In genomic region chr17:77376795-77377751, GRCh38 we compare ENCODE assay signal across 8 cellular contexts.
DNase-seq lines count a peak whose midpoint lies in the region; ATAC-seq, FAIRE-seq and TF ChIP-seq lines count a peak whose summit lies in the region.

No MANE protein-coding gene starts in this region.

- no peak for ATAC-seq in activated T-cell treated with anti-CD3 and anti-CD28 coated beads, Interleukin-2, amount 50 U/mL, for 72 hours (replicated peaks in 1 of 2)
- ATAC-seq in GM12878 (no peak), lower lobe of right lung (peak; percentile 0 to 34), upper lobe of right lung (peak; percentile 2), GM19463 (IDR thresholded peaks at IDR 0.05; ENCODE audit: unreplicated experiment) (no peak)

- peaks cover 77% of the 10 kb centered on the region for H3K4me1 Mint-ChIP-seq in activated T-cell treated with anti-CD3 and anti-CD28 coated beads, Interleukin-2, amount 50 U/mL, for 72 hours (ENCODE audit: low read depth)

- RAD21 ChIA-PET in GM12878 (lab: Charles Lee; ENCODE audit: unreplicated experiment) = interaction anchor here (1.3 to 1.4 kb wide), 2 partner anchors 46 to 64 kb away, joined by 4 read pairs; no protein-coding TSS in a partner anchor

- SMC1A ChIA-PET in GM12878 (lab: Charles Lee; ENCODE audit: uncharacterized antibody, unreplicated experiment) = interaction anchor here (1.2 kb wide), 1 partner anchor 12 kb away, joined by 4 read pairs; no protein-coding TSS in a partner anchor

- CTCF ChIA-PET in GM12878 (lab: Yijun Ruan, JAX) = interaction anchor here (1.3 to 3.7 kb wide), 2 partner anchors 23 to 53 kb away, joined by 4 to 15 read pairs; no protein-coding TSS in a partner anchor

- no peak for TF ChIP-seq EP300 in GM12878 (IDR thresholded peaks at IDR 0.05; ENCODE audit: borderline replicate concordance in 1 of 2, control insufficient read depth in 1 of 2, low read depth in 2 of 2, low read length in 2 of 2)

- H3K27ac ChIP-seq in GM12878 (ENCODE audit: control insufficient read depth, insufficient read depth) (no peak overlapping the region), lower lobe of right lung (peak overlapping the region; percentile 83), upper lobe of right lung (peak overlapping the region; percentile 91)

- H3K79me2 ChIP-seq in GM12878 (ENCODE audit: control insufficient read depth, insufficient read depth, low read length) = peaks cover 46% of the 10 kb centered on the region

- H3K4me1 ChIP-seq in GM12878 (ENCODE audit: control insufficient read depth, insufficient read depth, low read length) (peaks cover 29% of the 10 kb centered on the region), lower lobe of right lung (peaks cover 86% of the 10 kb centered on the region), upper lobe of right lung (peaks cover 85% of the 10 kb centered on the region)

- H4K20me1 ChIP-seq in GM12878 (ENCODE audit: control insufficient read depth, insufficient read depth) = peaks cover 10% of the 10 kb centered on the region

- intact Hi-C loops in GM12878 (cut with micrococcal nuclease; ENCODE audit: unreplicated experiment) (no loop called here), lower lobe of right lung (cut with DNase I) (no loop called here), upper lobe of right lung (cut with DNase I) (no loop called here)

- WGBS in GM12878 (ENCODE audit: insufficient coverage, insufficient replicate concordance, low lambda C conversion rate, missing lambda C conversion rate) = 88% methylated on average over 33 of the region's 33 CpGs

- H3K4me3 Mint-ChIP-seq in activated T-cell treated with anti-CD3 and anti-CD28 coated beads, Interleukin-2, amount 50 U/mL, for 72 hours = peak overlapping the region; percentile 93 to 96

- no peaks in the 10 kb centered on the region for H3K9me3 Mint-ChIP-seq in activated T-cell treated with anti-CD3 and anti-CD28 coated beads, Interleukin-2, amount 50 U/mL, for 72 hours

- no peak for TF ChIP-seq CTCF in GM12878 (IDR thresholded peaks at IDR 0.05 in 2 of 3, conservative IDR thresholded peaks at IDR 0.05 in 1 of 3; ENCODE audit: control insufficient read depth in 2 of 3, extremely low read depth in 1 of 3, insufficient read depth in 1 of 3, low read depth in 3 of 3, low read length in 3 of 3)
- no peak for TF ChIP-seq CTCF in lower lobe of right lung (IDR thresholded peaks at IDR 0.05)
- no peak for TF ChIP-seq CTCF in upper lobe of right lung (IDR thresholded peaks at IDR 0.05)

- no peak overlapping the region for H2AFZ ChIP-seq in GM12878 (ENCODE audit: control insufficient read depth, low read depth, low read length)

- no peak overlapping the region for H3K27ac Mint-ChIP-seq in activated T-cell treated with anti-CD3 and anti-CD28 coated beads, Interleukin-2, amount 50 U/mL, for 72 hours

- H3K4me3 ChIP-seq in GM12878 (no peak overlapping the region), lower lobe of right lung (peak overlapping the region; percentile 78), upper lobe of right lung (peak overlapping the region; percentile 87)

- no peak for TF ChIP-seq POLR2A in GM12878 (IDR thresholded peaks at IDR 0.05; ENCODE audit: low read depth, low read length)

- POLR2A ChIA-PET in GM12878 (lab: Charles Lee) = no interaction called here

- DNase-seq in activated T-cell treated with anti-CD3 and anti-CD28 coated beads, Interleukin-2, amount 50 U/mL, for 72 hours = no peak
- DNase-seq in activated T-cell treated with anti-CD3 and anti-CD28 coated beads for 4 hours = no peak
- DNase-seq in GM12878 (ENCODE audit: low read depth, low spot score) = no peak
- no peak for DNase-seq in lower lobe of right lung
- DNase-seq in upper lobe of right lung = peak; percentile 75
- DNase-seq in islet precursor cell = no peak
- no peak for DNase-seq in OCI-M1 (lab: John Stamatoyannopoulos, UW)

- in situ Hi-C loops in GM12878 (cut with MboI) = no loop called here

- FAIRE-seq in GM12878 (lab: Jason Lieb, UNC) = no peak

- no peaks in the 10 kb centered on the region for H3K27me3 Mint-ChIP-seq in activated T-cell treated with anti-CD3 and anti-CD28 coated beads, Interleukin-2, amount 50 U/mL, for 72 hours (ENCODE audit: low read depth)

- no peak for TF ChIP-seq RAD21 in GM12878 (IDR thresholded peaks at IDR 0.05; ENCODE audit: insufficient read depth, low read depth, low read length)

- peak overlapping the region; percentile 74; the same call in 1 of the 2 replicates for H3K4me2 ChIP-seq in GM12878 (ENCODE audit: control insufficient read depth, insufficient read depth)

- H3K36me3 Mint-ChIP-seq in activated T-cell treated with anti-CD3 and anti-CD28 coated beads, Interleukin-2, amount 50 U/mL, for 72 hours (ENCODE audit: insufficient read depth in 2 of 2) = peaks cover 0 to 7% of the 10 kb centered on the region in 2 donors

- H3K9me3 ChIP-seq in GM12878 (replicated peaks; ENCODE audit: control insufficient read depth, insufficient read depth, low read length) (no peaks in the 10 kb centered on the region), lower lobe of right lung (no peaks in the 10 kb centered on the region), upper lobe of right lung (no peaks in the 10 kb centered on the region)

- H3K9ac ChIP-seq in GM12878 (ENCODE audit: control insufficient read depth, insufficient read depth, low read length) = no peak overlapping the region

- BruUV-seq in GM12878 (replicated peaks; lab: Mats Ljungman, UMichigan) = no TSS peak

- H3K27me3 ChIP-seq in GM12878 (replicated peaks in 1 of 2; ENCODE audit: control insufficient read depth in 2 of 2, insufficient read depth in 2 of 2, low read length in 1 of 2) = no peaks in the 10 kb centered on the region
- no peaks in the 10 kb centered on the region for H3K27me3 ChIP-seq in lower lobe of right lung (ENCODE audit: low read depth)
- H3K27me3 ChIP-seq in upper lobe of right lung = no peaks in the 10 kb centered on the region

- H3K36me3 ChIP-seq in GM12878 (ENCODE audit: control insufficient read depth in 2 of 2, insufficient read depth in 2 of 2, low read length in 1 of 2) (peaks cover 0 to 3% of the 10 kb centered on the region in 2 experiments; a peak in 2 of 4 replicates), lower lobe of right lung (no peaks in the 10 kb centered on the region), upper lobe of right lung (no peaks in the 10 kb centered on the region)

TF ChIP-seq in GM12878, 131 proteins besides CTCF, POLR2A, EP300 and RAD21:
- TF ChIP-seq ZSCAN29 (IDR thresholded peaks at IDR 0.05) = no peak
- no peak for TF ChIP-seq BACH1 (IDR thresholded peaks at IDR 0.05; ENCODE audit: borderline replicate concordance)
- TF ChIP-seq, protein P1, sequence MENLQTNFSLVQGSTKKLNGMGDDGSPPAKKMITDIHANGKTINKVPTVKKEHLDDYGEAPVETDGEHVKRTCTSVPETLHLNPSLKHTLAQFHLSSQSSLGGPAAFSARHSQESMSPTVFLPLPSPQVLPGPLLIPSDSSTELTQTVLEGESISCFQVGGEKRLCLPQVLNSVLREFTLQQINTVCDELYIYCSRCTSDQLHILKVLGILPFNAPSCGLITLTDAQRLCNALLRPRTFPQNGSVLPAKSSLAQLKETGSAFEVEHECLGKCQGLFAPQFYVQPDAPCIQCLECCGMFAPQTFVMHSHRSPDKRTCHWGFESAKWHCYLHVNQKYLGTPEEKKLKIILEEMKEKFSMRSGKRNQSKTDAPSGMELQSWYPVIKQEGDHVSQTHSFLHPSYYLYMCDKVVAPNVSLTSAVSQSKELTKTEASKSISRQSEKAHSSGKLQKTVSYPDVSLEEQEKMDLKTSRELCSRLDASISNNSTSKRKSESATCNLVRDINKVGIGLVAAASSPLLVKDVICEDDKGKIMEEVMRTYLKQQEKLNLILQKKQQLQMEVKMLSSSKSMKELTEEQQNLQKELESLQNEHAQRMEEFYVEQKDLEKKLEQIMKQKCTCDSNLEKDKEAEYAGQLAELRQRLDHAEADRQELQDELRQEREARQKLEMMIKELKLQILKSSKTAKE (IDR thresholded peaks at IDR 0.05; ENCODE audit: low read depth, poor library complexity, severe bottlenecking) = no peak
- TF ChIP-seq BMI1 (IDR thresholded peaks at IDR 0.05; ENCODE audit: borderline replicate concordance) = no peak
- no peak for TF ChIP-seq RELB (IDR thresholded peaks at IDR 0.05; ENCODE audit: low read depth)
TF ChIP-seq in GM12878: peak in this region for 0.

Comparison
In these comparisons a context has a peak if more than half of its experiments do, and no peak if none do; other contexts are left out.
1. ATAC-seq: peak in lower lobe of right lung (2 of 2) and upper lobe of right lung (single experiment); none in activated T-cell treated with anti-CD3 and anti-CD28 coated beads, Interleukin-2, amount 50 U/mL, for 72 hours (0 of 2), GM12878 (single experiment) and GM19463 (single experiment).